ENCODE assay signal across 20 cellular contexts in genomic region chr17:77893144-77894044, GRCh38.
DNase-seq lines count a peak whose midpoint lies in the region; ATAC-seq and TF ChIP-seq lines count a peak whose summit lies in the region.
"Had no signal": no experiment of that assay in that cellular context is flagged by ENCODE, and none has a peak within 500 bp of the region (broad histone marks: within the 10 kb centered on the region; RNA-seq: fewer than 3 reads in every experiment).

No MANE protein-coding gene starts in this region.

- no peaks in the 10 kb centered on the region for H3F3A ChIP-seq in neural progenitor cell (ENCODE audit: low read depth)

- peak overlapping the region; percentile 8 for H2AFZ ChIP-seq in neural progenitor cell (replicated peaks)
- H2AFZ ChIP-seq: parathyroid adenoma had no signal

- H3K27me3 Mint-ChIP-seq in CD4-positive, alpha-beta memory T cell = no peaks in the 10 kb centered on the region
- peaks cover 27% of the 10 kb centered on the region for H3K27me3 Mint-ChIP-seq in IgD-negative memory B cell
- no peaks in the 10 kb centered on the region for H3K27me3 Mint-ChIP-seq in central memory CD8-positive, alpha-beta T cell
- H3K27me3 Mint-ChIP-seq in neural progenitor cell (ENCODE audit: insufficient read depth, low read depth) = peaks cover 2% of the 10 kb centered on the region

- no peaks in the 10 kb centered on the region for H3K27me3 ChIP-seq in CD4-positive, alpha-beta memory T cell (ENCODE audit: insufficient read depth, low read length)
- H3K27me3 ChIP-seq in neural progenitor cell (no peaks in the 10 kb centered on the region), right lobe of liver (no peaks in the 10 kb centered on the region)
- H3K27me3 ChIP-seq: BE2C, colonic mucosa, tibial nerve had no signal

- intact Hi-C loops in CD4-positive, alpha-beta memory T cell (cut with micrococcal nuclease) = no loop called here
- intact Hi-C loops in right lobe of liver (cut with DNase I) = no loop called here

- no peaks in the 10 kb centered on the region for H3K36me3 ChIP-seq in CD4-positive, alpha-beta memory T cell (ENCODE audit: insufficient read depth, low read length)
- H3K36me3 ChIP-seq in neural progenitor cell (no peaks in the 10 kb centered on the region), right lobe of liver (no peaks in the 10 kb centered on the region)
- H3K36me3 ChIP-seq: BE2C, colonic mucosa, tibial nerve had no signal

- H3K9ac ChIP-seq in neural progenitor cell = no peak overlapping the region
- H3K9ac ChIP-seq: parathyroid adenoma had no signal

- H3K4me1 ChIP-seq in CD4-positive, alpha-beta memory T cell (ENCODE audit: insufficient read depth, low read length) = peaks cover 1% of the 10 kb centered on the region
- H3K4me1 ChIP-seq in neural progenitor cell = peaks cover 13% of the 10 kb centered on the region
- no peaks in the 10 kb centered on the region for H3K4me1 ChIP-seq in right lobe of liver
- H3K4me1 ChIP-seq: BE2C, colonic mucosa, parathyroid adenoma had no signal

- H4K20me1 ChIP-seq in neural progenitor cell (ENCODE audit: low read depth) = no peaks in the 10 kb centered on the region

- peak overlapping the region in 4 of 7 donors; percentile 28 to 65 (median 38) for H3K27ac Mint-ChIP-seq in CD4-positive, alpha-beta memory T cell
- H3K27ac Mint-ChIP-seq in IgD-negative memory B cell (peak overlapping the region in 2 of 3 donors; percentile 79 to 81), neural progenitor cell (peak overlapping the region; percentile 85)
- peak overlapping the region; percentile 30 for H3K27ac Mint-ChIP-seq in central memory CD8-positive, alpha-beta T cell (ENCODE audit: low read depth)
- H3K27ac Mint-ChIP-seq: activated CD4-positive, alpha-beta T cell treated with anti-CD3 and anti-CD28 coated beads, Interleukin-2, amount 10 ng/mL, durations not matched to agents 24 days and 14 days had no signal

- DNase-seq in CD4-positive, alpha-beta memory T cell = no peak
- DNase-seq in central memory CD8-positive, alpha-beta T cell (ENCODE audit: low spot score in 2 of 2) = no peak
- no peak for DNase-seq in neural progenitor cell (ENCODE audit: low spot score)
- no peak for DNase-seq in right lobe of liver
- DNase-seq: activated CD4-positive, alpha-beta T cell treated with anti-CD3 and anti-CD28 coated beads, Interleukin-2, amount 10 ng/mL, durations not matched to agents 24 days and 14 days; activated T-cell treated with anti-CD3 and anti-CD28 coated beads, Interleukin-2, amount 50 U/mL, for 4 hours; BE2C; colonic mucosa; DMS153; foreskin melanocyte; NCI-H1092; NCI-H69; small intestine had no signal

- no peak overlapping the region for H3K4me3 ChIP-seq in CD4-positive, alpha-beta memory T cell (ENCODE audit: low read length in 2 of 2)
- H3K4me3 ChIP-seq in neural progenitor cell (no peak overlapping the region), right lobe of liver (no peak overlapping the region)
- H3K4me3 ChIP-seq: colonic mucosa, K562, tibial nerve had no signal

- POLR2A ChIA-PET in CD4-positive, alpha-beta memory T cell (lab: Charles Lee; ENCODE audit: partially characterized antibody) = interaction anchor here (1.2 to 1.9 kb wide), 2 partner anchors 65 kb away, joined by 3 to 4 read pairs; partner anchors contain the start of gene TNRC6C

- no peak for TF ChIP-seq POLR2A in right lobe of liver (IDR thresholded peaks at IDR 0.05)

- TF ChIP-seq CTCF in neural progenitor cell (IDR thresholded peaks at IDR 0.05) (no peak), right lobe of liver (IDR thresholded peaks at IDR 0.05) (no peak)

- no peak overlapping the region for H3K27ac ChIP-seq in CD4-positive, alpha-beta memory T cell (ENCODE audit: low read depth, low read length)
- H3K27ac ChIP-seq in neural progenitor cell (no peak overlapping the region), right lobe of liver (no peak overlapping the region)
- H3K27ac ChIP-seq: colonic mucosa, parathyroid adenoma, tibial nerve had no signal

- no peaks in the 10 kb centered on the region for H3K36me3 Mint-ChIP-seq in CD4-positive, alpha-beta memory T cell
- no peaks in the 10 kb centered on the region for H3K36me3 Mint-ChIP-seq in IgD-negative memory B cell
- H3K36me3 Mint-ChIP-seq in central memory CD8-positive, alpha-beta T cell (ENCODE audit: insufficient read depth) = peaks cover 2% of the 10 kb centered on the region
- H3K36me3 Mint-ChIP-seq in neural progenitor cell = no peaks in the 10 kb centered on the region

- H3K4me2 ChIP-seq in neural progenitor cell = no peak overlapping the region

- no peaks in the 10 kb centered on the region for H3K9me3 ChIP-seq in CD4-positive, alpha-beta memory T cell (ENCODE audit: control insufficient read depth in 1 of 2, low read length in 2 of 2)
- H3K9me3 ChIP-seq in neural progenitor cell (ENCODE audit: low read depth) = no peaks in the 10 kb centered on the region
- no peaks in the 10 kb centered on the region for H3K9me3 ChIP-seq in right lobe of liver
- H3K9me3 ChIP-seq: BE2C, colonic mucosa, tibial nerve had no signal

- no peak overlapping the region for H3K4me3 Mint-ChIP-seq in CD4-positive, alpha-beta memory T cell
- peak overlapping the region in 3 of 4 donors; percentile 29 to 75 (median 69) for H3K4me3 Mint-ChIP-seq in IgD-negative memory B cell
- H3K4me3 Mint-ChIP-seq in central memory CD8-positive, alpha-beta T cell = no peak overlapping the region
- H3K4me3 Mint-ChIP-seq in neural progenitor cell = no peak overlapping the region
- H3K4me3 Mint-ChIP-seq: activated CD4-positive, alpha-beta T cell treated with anti-CD3 and anti-CD28 coated beads, Interleukin-2, amount 10 ng/mL, durations not matched to agents 24 days and 14 days; activated T-cell treated with anti-CD3 and anti-CD28 coated beads, Interleukin-2, amount 50 U/mL, for 4 hours had no signal

- H3K4me1 Mint-ChIP-seq in CD4-positive, alpha-beta memory T cell = peaks cover 2 to 7% (median 5%) of the 10 kb centered on the region in 4 donors
- H3K4me1 Mint-ChIP-seq in IgD-negative memory B cell = peaks cover 16 to 21% (median 19%) of the 10 kb centered on the region in 3 donors
- peaks cover 16% of the 10 kb centered on the region for H3K4me1 Mint-ChIP-seq in central memory CD8-positive, alpha-beta T cell
- peaks cover 35% of the 10 kb centered on the region for H3K4me1 Mint-ChIP-seq in neural progenitor cell

- CTCF ChIA-PET in CD4-positive, alpha-beta memory T cell (lab: Charles Lee; ENCODE audit: partially characterized antibody) = interaction anchor here (1.1 kb wide), 1 partner anchor 31 kb away, joined by 3 read pairs; no protein-coding TSS in a partner anchor

- no peaks in the 10 kb centered on the region for H3K9me3 Mint-ChIP-seq in CD4-positive, alpha-beta memory T cell
- H3K9me3 Mint-ChIP-seq in IgD-negative memory B cell = peaks cover 0 to 3% (median 0%) of the 10 kb centered on the region in 3 donors
- H3K9me3 Mint-ChIP-seq in central memory CD8-positive, alpha-beta T cell = no peaks in the 10 kb centered on the region
- H3K9me3 Mint-ChIP-seq in neural progenitor cell = no peaks in the 10 kb centered on the region
- H3K9me3 Mint-ChIP-seq: activated CD4-positive, alpha-beta T cell treated with anti-CD3 and anti-CD28 coated beads, Interleukin-2, amount 10 ng/mL, durations not matched to agents 24 days and 14 days; activated T-cell treated with anti-CD3 and anti-CD28 coated beads, Interleukin-2, amount 50 U/mL, for 4 hours had no signal

- ATAC-seq in central memory CD8-positive, alpha-beta T cell (replicated peaks; ENCODE audit: extremely low read depth, poor library complexity, severe bottlenecking) = no peak
- ATAC-seq in right lobe of liver = no peak
- ATAC-seq in GM21576 (IDR thresholded peaks at IDR 0.05; ENCODE audit: unreplicated experiment) = no peak
- ATAC-seq in HG02938 (IDR thresholded peaks at IDR 0.05; ENCODE audit: unreplicated experiment) = no peak
- ATAC-seq: activated T-cell treated with anti-CD3 and anti-CD28 coated beads, Interleukin-2, amount 50 U/mL, for 4 hours; left colon had no signal

- H3K79me2 ChIP-seq in neural progenitor cell (ENCODE audit: low read depth) = no peaks in the 10 kb centered on the region
- H3K79me2 ChIP-seq: parathyroid adenoma had no signal

- WGBS in right lobe of liver (ENCODE audit: insufficient coverage, low coverage, low lambda C conversion rate, missing lambda C conversion rate) = 71% methylated on average over 15 of the region's 23 CpGs

Comparison
In these comparisons a context has a peak if more than half of its experiments do, and no peak if none do; other contexts are left out.
1. H3K27ac Mint-ChIP-seq: peak in every context shown above with its lines; median percentile 85 in neural progenitor cell; 80 in IgD-negative memory B cell; 38 in CD4-positive, alpha-beta memory T cell; 30 in central memory CD8-positive, alpha-beta T cell.
2. H3K4me3 Mint-ChIP-seq: peak in IgD-negative memory B cell (3 of 4); none in CD4-positive, alpha-beta memory T cell (0 of 8), central memory CD8-positive, alpha-beta T cell (single experiment) and neural progenitor cell (single experiment).